8 cellular contexts compared by ENCODE assay signal in the genomic region with DNA sequence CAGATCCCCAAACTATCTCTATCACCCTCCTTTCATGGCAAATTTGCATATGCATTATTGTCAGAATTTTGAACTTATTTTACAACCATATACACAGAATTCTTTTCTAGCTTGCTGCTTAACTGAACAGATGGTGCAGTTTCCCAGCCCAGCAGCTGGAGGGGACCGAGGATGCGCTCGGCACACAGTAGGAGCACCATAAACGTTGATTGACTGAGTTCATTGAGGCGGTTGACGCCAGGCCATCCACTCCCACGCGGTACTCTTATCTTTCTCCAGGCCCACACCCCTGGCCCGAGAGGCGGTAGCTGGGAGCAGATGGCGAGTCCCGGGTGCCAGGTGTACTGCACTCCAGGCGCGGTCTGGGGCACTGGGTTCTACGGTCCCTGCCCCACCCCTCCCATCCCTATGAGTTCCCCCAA. TPM values are rescaled to one million over a fixed set of nuclear protein-coding genes. Genes with fewer than 3 reads are reported as not detected.
A peak's percentile ranks its signal among the peaks of the same experiment; 100 is the strongest.
DNase-seq lines count a peak whose midpoint lies in the region; ATAC-seq and TF ChIP-seq lines count a peak whose summit lies in the region.

No MANE protein-coding gene starts in this region.

- H3K27me3 Mint-ChIP-seq in CD8-positive, alpha-beta T cell (ENCODE audit: low read depth) = peaks cover 15% of the 10 kb centered on the region

- intact Hi-C loops in CD8-positive, alpha-beta T cell (cut with DNase I, micrococcal nuclease) = loop anchor here (5.0 to 10.0 kb wide), 3 partner anchors 561 to 1494 kb away; a partner anchor contains a TSS

- peak overlapping the region; percentile 55 for H2BK12ac ChIP-seq in trophoblast cell (ENCODE audit: low read length)

- H3K27ac ChIP-seq in CD8-positive, alpha-beta T cell (ENCODE audit: low read depth, low read length) = no peak overlapping the region
- H3K27ac ChIP-seq in GM23248 (no peak overlapping the region), SJCRH30 (peak overlapping the region; percentile 70), trophoblast cell (ENCODE audit: low read depth, low read length) (no peak overlapping the region)

- H3K9me3 ChIP-seq in CD8-positive, alpha-beta T cell (ENCODE audit: low read length) = no peaks in the 10 kb centered on the region
- no peaks in the 10 kb centered on the region for H3K9me3 ChIP-seq in GM23248 (ENCODE audit: low read depth)
- no peaks in the 10 kb centered on the region for H3K9me3 ChIP-seq in SJCRH30 (replicated peaks)
- no peaks in the 10 kb centered on the region for H3K9me3 ChIP-seq in trophoblast cell (ENCODE audit: insufficient read depth, low read depth, low read length)

- CTCF ChIA-PET in CD8-positive, alpha-beta T cell (lab: Charles Lee) = interaction anchor here (1.3 to 5.6 kb wide), 2 partner anchors 10 to 1022 kb away, joined by 3 to 92 read pairs; no protein-coding TSS in a partner anchor

- peaks cover 24% of the 10 kb centered on the region for H3K79me1 ChIP-seq in trophoblast cell (ENCODE audit: low read length)

- peak overlapping the region; percentile 75 for H4K8ac ChIP-seq in trophoblast cell (ENCODE audit: low read depth, low read length)

- H3K27ac Mint-ChIP-seq in CD8-positive, alpha-beta T cell = no peak overlapping the region

- no peak overlapping the region for H2AK5ac ChIP-seq in trophoblast cell (ENCODE audit: low read length)

- H3K4me3 Mint-ChIP-seq in CD8-positive, alpha-beta T cell = peak overlapping the region; percentile 92

- peak overlapping the region; percentile 22 for H3K4ac ChIP-seq in trophoblast cell (ENCODE audit: low read depth, low read length)

- no peaks in the 10 kb centered on the region for H3K36me3 ChIP-seq in CD8-positive, alpha-beta T cell (ENCODE audit: insufficient read depth, low read length)
- H3K36me3 ChIP-seq in GM23248 (ENCODE audit: low read depth) = no peaks in the 10 kb centered on the region
- H3K36me3 ChIP-seq in SJCRH30 = no peaks in the 10 kb centered on the region
- H3K36me3 ChIP-seq in trophoblast cell (ENCODE audit: control insufficient read depth in 1 of 2, insufficient read depth in 2 of 2, low read length in 2 of 2) = no peaks in the 10 kb centered on the region

- peaks cover 12% of the 10 kb centered on the region for H3F3A ChIP-seq in GM23248 (ENCODE audit: insufficient read depth)

- POLR2A ChIA-PET in CD8-positive, alpha-beta T cell (lab: Charles Lee) = no interaction called here

- DNase-seq in CD8-positive, alpha-beta T cell = no peak
- DNase-seq in GM23248 (no peak), SJCRH30 (no peak), fibroblast of the aortic adventitia (ENCODE audit: low read depth) (no peak), trophoblast cell (no peak), globus pallidus (ENCODE audit: low spot score) (no peak), islet precursor cell (no peak)

- no peaks in the 10 kb centered on the region for H4K20me1 ChIP-seq in GM23248 (ENCODE audit: insufficient read depth)

- peak overlapping the region; percentile 84 for H3K4me3 ChIP-seq in CD8-positive, alpha-beta T cell (ENCODE audit: low read depth, low read length)
- H3K4me3 ChIP-seq in GM23248 = peak overlapping the region; percentile 99
- H3K4me3 ChIP-seq in SJCRH30 = peak overlapping the region; percentile 67
- peak overlapping the region; percentile 77 for H3K4me3 ChIP-seq in fibroblast of the aortic adventitia (ENCODE audit: low read depth, low read length)
- peak overlapping the region; percentile 75 for H3K4me3 ChIP-seq in trophoblast cell (ENCODE audit: low read depth, low read length)

- H4K12ac ChIP-seq in trophoblast cell (ENCODE audit: low read depth, low read length) = no peak overlapping the region

- H4K91ac ChIP-seq in trophoblast cell (ENCODE audit: low read depth, low read length) = peak overlapping the region; percentile 30

- H3K18ac ChIP-seq in trophoblast cell (ENCODE audit: low read length) = peak overlapping the region; percentile 26

- H3K27me3 ChIP-seq in CD8-positive, alpha-beta T cell (ENCODE audit: insufficient read depth, low read length) = no peaks in the 10 kb centered on the region
- H3K27me3 ChIP-seq in GM23248 (replicated peaks; ENCODE audit: insufficient read depth) = no peaks in the 10 kb centered on the region
- no peaks in the 10 kb centered on the region for H3K27me3 ChIP-seq in SJCRH30
- H3K27me3 ChIP-seq in trophoblast cell (ENCODE audit: insufficient read depth, low read length) = no peaks in the 10 kb centered on the region

- H3K23ac ChIP-seq in trophoblast cell (ENCODE audit: low read length) = no peak overlapping the region

- H3K4me1 ChIP-seq in CD8-positive, alpha-beta T cell (ENCODE audit: insufficient read depth, low read length) = peaks cover 9% of the 10 kb centered on the region
- H3K4me1 ChIP-seq in GM23248 (ENCODE audit: insufficient read depth) = 0 out of 2 replicates have a peak, but pooled peaks cover 4% of the 10 kb centered on the region
- no peaks in the 10 kb centered on the region for H3K4me1 ChIP-seq in SJCRH30
- H3K4me1 ChIP-seq in trophoblast cell (ENCODE audit: control insufficient read depth in 1 of 2, insufficient read depth in 2 of 2, low read length in 2 of 2) = peaks cover 3% of the 10 kb centered on the region in 2 experiments

- H3K79me2 ChIP-seq in GM23248 (ENCODE audit: insufficient read depth) (no peaks in the 10 kb centered on the region), trophoblast cell (ENCODE audit: control insufficient read depth, insufficient read depth, low read length, poor library complexity) (peaks cover 10% of the 10 kb centered on the region)

- H3K4me1 Mint-ChIP-seq in CD8-positive, alpha-beta T cell (ENCODE audit: low read depth) = peaks cover 15% of the 10 kb centered on the region

- ATAC-seq in CD8-positive, alpha-beta T cell = no peak
- no peak for ATAC-seq in GM18870 (IDR thresholded peaks at IDR 0.05; ENCODE audit: unreplicated experiment)

- in situ Hi-C loops in GM23248 (cut with MboI) = loop anchor here (10.0 kb wide), 2 partner anchors 712 to 1022 kb away; no protein-coding TSS in a partner anchor

- WGBS in GM23248 (ENCODE audit: low coverage in 1 of 2, low lambda C conversion rate in 2 of 2, missing lambda C conversion rate in 2 of 2), 2 experiments = 4 to 10% methylated on average over 15 of the region's 15 CpGs
- no CpG with 5 or more reads among the region's 15 CpGs for WGBS in trophoblast cell (ENCODE audit: extremely low coverage, insufficient coverage, insufficient read length)

- H2BK5ac ChIP-seq in trophoblast cell (ENCODE audit: low read depth, low read length, poor library complexity) = peak overlapping the region; percentile 1

- H2AFZ ChIP-seq in GM23248 = peak overlapping the region; percentile 100
- H2AFZ ChIP-seq in trophoblast cell (ENCODE audit: insufficient read depth, low read length, poor library complexity) = peak overlapping the region; percentile 89

- H3K4me2 ChIP-seq in GM23248 (ENCODE audit: unreplicated experiment) (peak overlapping the region; percentile 95), trophoblast cell (ENCODE audit: low read length) (peak overlapping the region; percentile 90)

- peak overlapping the region; percentile 79; the same call in 1 of the 2 replicates for H3K9ac ChIP-seq in GM23248
- peak overlapping the region; percentile 67 for H3K9ac ChIP-seq in trophoblast cell (ENCODE audit: low read length)

- H3K36me3 Mint-ChIP-seq in CD8-positive, alpha-beta T cell = peaks cover 4% of the 10 kb centered on the region

- peak overlapping the region; percentile 12 for H2BK120ac ChIP-seq in trophoblast cell (ENCODE audit: insufficient read depth, low read length, poor library complexity)

- H3K9me3 Mint-ChIP-seq in CD8-positive, alpha-beta T cell = peaks cover 5% of the 10 kb centered on the region

- H3K14ac ChIP-seq in trophoblast cell (ENCODE audit: low read length) = peak overlapping the region; percentile 43

- TF ChIP-seq CTCF in CD8-positive, alpha-beta T cell (IDR thresholded peaks at IDR 0.05) = no peak
- no peak for TF ChIP-seq CTCF in fibroblast of the aortic adventitia (IDR thresholded peaks at IDR 0.05; ENCODE audit: insufficient read depth, low read length)

- H3K9me2 ChIP-seq in GM23248 (ENCODE audit: insufficient read depth) = no peaks in the 10 kb centered on the region

RNA-seq across cellular contexts. Expression of a gene that starts 6.8 kb away (rescaled TPM):
- 10 to 100 TPM; 20.2 to 20.4 TPM for total RNA-seq in CD8-positive, alpha-beta T cell
- 3.0 and 4.5 TPM in 2 replicates for total RNA-seq in GM23248 (2014; rRNA removed; shearing (Covaris generic))
- polyA plus RNA-seq in GM23248 (2016; fragmentation: Nextera tagmentation; extraction: Ambion mirVana) = 6.3 and 7.0 TPM in 2 replicates
- total RNA-seq in SJCRH30 (2014; rRNA removed; shearing (Covaris generic)) = 33.9 and 37.2 TPM in 2 replicates
- 12.4 and 66.9 TPM in 2 replicates for total RNA-seq in fibroblast of the aortic adventitia (ENCODE audit: low replicate concordance)
- polyA plus RNA-seq in trophoblast cell (2013) = 117 and 120 TPM in 2 replicates
